14 cellular contexts compared by ENCODE assay signal in genomic region chr2:135952891-135953290, GRCh38.
"Had no signal": no experiment of that assay in that cellular context is flagged by ENCODE, and none has a peak within 500 bp of the region (broad histone marks: within the 10 kb centered on the region; RNA-seq: fewer than 3 reads in every experiment).

No MANE protein-coding gene starts in this region.

- H3K27me3 ChIP-seq: cardiac muscle cell, left lung, neutrophil, tibial artery, uterus had no signal

- ATAC-seq: left lung; naive thymus-derived CD8-positive, alpha-beta T cell; stimulated activated naive B cell treated with anti-CD40 and anti-IgM and Interleukin-4, amounts not matched to agents 10 μg/mL and 1 μg/mL and 100 μg/mL, for 72 hours had no signal

- H3K9me3 ChIP-seq: left lung, neutrophil, tibial artery, uterus had no signal

- H3K36me3 ChIP-seq: left lung, neutrophil, uterus had no signal

- H3K9ac ChIP-seq: parathyroid adenoma had no signal

- H3K27ac ChIP-seq: cardiac muscle cell, left lung, parathyroid adenoma, tibial artery, uterus had no signal

- DNase-seq: activated CD4-positive, alpha-beta T cell treated with anti-CD3 and anti-CD28 coated beads, Interleukin-2, amount 50 U/mL, for 4 hours; activated naive CD4-positive, alpha-beta T cell treated with anti-CD3 and anti-CD28 coated beads, Interleukin-2, amount 50 U/mL, for 16 hours; erythroblast; hippocampal formation; kidney; left lung; naive thymus-derived CD8-positive, alpha-beta T cell; stimulated activated CD4-positive, alpha-beta T cell treated with anti-CD3 and anti-CD28 coated beads, Interleukin-12 subunit alpha, Interleukin-12 subunit beta, amount 100 ng/mL, for 4 hours; stimulated activated naive B cell treated with anti-CD40 and anti-IgM and Interleukin-4, amounts not matched to agents 10 μg/mL and 1 μg/mL and 100 μg/mL, for 72 hours; tibial artery; uterus had no signal

- H3K4me3 ChIP-seq: cardiac muscle cell, left lung, tibial artery, uterus had no signal

- H2AFZ ChIP-seq: parathyroid adenoma had no signal
